In genomic region chr19:2544576-2545415, GRCh38 we compare ENCODE assay signal across 11 cellular contexts.
A peak's percentile ranks its signal among the peaks of the same experiment; 100 is the strongest.
DNase-seq lines count a peak whose midpoint lies in the region; ATAC-seq and TF ChIP-seq lines count a peak whose summit lies in the region.
"Had no signal": no experiment of that assay in that cellular context is flagged by ENCODE, and none has a peak within 500 bp of the region (broad histone marks: within the 10 kb centered on the region; RNA-seq: fewer than 3 reads in every experiment).

No MANE protein-coding gene starts in this region.

- no peaks in the 10 kb centered on the region for H3K9me3 Mint-ChIP-seq in WTC11
- H3K9me3 Mint-ChIP-seq: activated CD4-positive, alpha-beta memory T cell treated with anti-CD3 and anti-CD28 coated beads, Interleukin-2, amount 10 ng/mL, durations not matched to agents 7 days and 5 days; neural crest cell had no signal

- H3K27ac ChIP-seq in gastrocnemius medialis: peak overlapping the region; percentile 88 to 94 (median 90)

- H3K36me3 Mint-ChIP-seq in WTC11: no peaks in the 10 kb centered on the region

- H3K4me3 Mint-ChIP-seq in WTC11: no peak overlapping the region

- peaks cover 3% of the 10 kb centered on the region; the same call in 1 of the 2 replicates for H3K27me3 Mint-ChIP-seq in WTC11 (ENCODE audit: low read depth)
- H3K27me3 Mint-ChIP-seq: activated CD4-positive, alpha-beta memory T cell treated with anti-CD3 and anti-CD28 coated beads, Interleukin-2, amount 10 ng/mL, durations not matched to agents 7 days and 5 days had no signal

- no peaks in the 10 kb centered on the region for H3K27me3 ChIP-seq in gastrocnemius medialis

- peaks cover 59 to 71% of the 10 kb centered on the region in 2 donors for H3K4me1 ChIP-seq in gastrocnemius medialis

- H3K9me3 ChIP-seq in gastrocnemius medialis: no peaks in the 10 kb centered on the region

- no peak for TF ChIP-seq POLR2A in gastrocnemius medialis (IDR thresholded peaks at IDR 0.05)

- in situ Hi-C loops in gastrocnemius medialis (cut with MboI; ENCODE audit: low sequenced_read_pairs in 4 of 4): loop anchor here in 3 of 4 donors (5.0 to 10.0 kb wide), 2 partner anchors 67 to 70 kb away; partner anchors contain the start of gene GADD45B (in 3 of the 3)

- CTCF ChIA-PET in WTC11 (lab: Charles Lee): interaction anchor here (4.5 to 5.8 kb wide), 3 partner anchors 35 to 68 kb away, joined by 38 to 58 read pairs (median 50); partner anchors contain the start of gene GADD45B

- POLR2A ChIA-PET in WTC11 (lab: Charles Lee): interaction anchor here (0.6 to 4.6 kb wide), 4 partner anchors 11 to 69 kb away, joined by 5 to 83 read pairs (median 10); partner anchors contain the start of gene GADD45B

- H3K4me3 ChIP-seq in gastrocnemius medialis: peak overlapping the region in 1 of 4 donors; percentile 35

- H3K27ac Mint-ChIP-seq in WTC11: no peak overlapping the region

- ATAC-seq in WTC11: no peak
- no peak for ATAC-seq in gastrocnemius medialis
- ATAC-seq in GM21381 (IDR thresholded peaks at IDR 0.05; ENCODE audit: unreplicated experiment): no peak

- DNase-seq in D341Med (ENCODE audit: low spot score): peak; percentile 79
- DNase-seq in WTC11 (ENCODE audit: low spot score): peak; percentile 8
- peak; percentile 40 for DNase-seq in islet precursor cell
- DNase-seq in gastrocnemius medialis: no peak
- no peak for DNase-seq in glomerular visceral epithelial cell (ENCODE audit: extremely low spot score)
- no peak for DNase-seq in NCI-H345 treated with DMSO at 0.1 percent for 48 hours (lab: John Stamatoyannopoulos, UW; ENCODE audit: unreplicated experiment)
- no peak for DNase-seq in NOMO-1 treated with dmso at 0.1 percent for 144 hours (lab: John Stamatoyannopoulos, UW; ENCODE audit: unreplicated experiment)
- DNase-seq: activated CD4-positive, alpha-beta memory T cell treated with anti-CD3 and anti-CD28 coated beads, Interleukin-2, amount 10 ng/mL, durations not matched to agents 7 days and 5 days; NCI-H1105 had no signal

- no peaks in the 10 kb centered on the region for H3K36me3 ChIP-seq in gastrocnemius medialis

- H3K4me1 Mint-ChIP-seq in WTC11: peaks cover 41% of the 10 kb centered on the region

- intact Hi-C loops in gastrocnemius medialis (cut with DNase I; ENCODE audit: low total_unique reads): loop anchor here (5.0 kb wide), 1 partner anchor 47 kb away; no protein-coding TSS in a partner anchor

- TF ChIP-seq CTCF in WTC11 (IDR thresholded peaks at IDR 0.05): no peak
- no peak for TF ChIP-seq CTCF in gastrocnemius medialis (IDR thresholded peaks at IDR 0.05 in 4 of 5, conservative IDR thresholded peaks at IDR 0.05 in 1 of 5)

TF ChIP-seq in WTC11, 78 proteins besides CTCF, POLR2A, EP300 and RAD21:
- no peak for TF ChIP-seq E2F4 (CRISPR knock-in tag; IDR thresholded peaks at IDR 0.05; ENCODE audit: borderline replicate concordance, low read depth)
- TF ChIP-seq ARID4B (CRISPR knock-in tag; IDR thresholded peaks at IDR 0.05; ENCODE audit: borderline replicate concordance): no peak
- TF ChIP-seq GTF2I (CRISPR knock-in tag; conservative IDR thresholded peaks at IDR 0.05): no peak
- no peak for TF ChIP-seq ZNF396 (CRISPR knock-in tag; IDR thresholded peaks at IDR 0.05; ENCODE audit: borderline replicate concordance)
- TF ChIP-seq ZNF121 (CRISPR knock-in tag; IDR thresholded peaks at IDR 0.05): no peak
- TF ChIP-seq TP53 (CRISPR knock-in tag; IDR thresholded peaks at IDR 0.05): no peak
- TF ChIP-seq CBFB (CRISPR knock-in tag; IDR thresholded peaks at IDR 0.05; ENCODE audit: low read depth): no peak
- no peak for TF ChIP-seq HMGXB4 (CRISPR knock-in tag; IDR thresholded peaks at IDR 0.05)
- TF ChIP-seq SMAD4 (CRISPR knock-in tag; IDR thresholded peaks at IDR 0.05): no peak
- no peak for TF ChIP-seq CREM (CRISPR knock-in tag; IDR thresholded peaks at IDR 0.05)

Comparison
In these comparisons a context has a peak if more than half of its experiments do, and no peak if none do; other contexts are left out.
1. DNase-seq: peak in D341Med (single experiment), WTC11 (single experiment) and islet precursor cell (single experiment); none in gastrocnemius medialis (0 of 2), glomerular visceral epithelial cell (single experiment), NCI-H345 treated with DMSO at 0.1 percent for 48 hours (single experiment) and NOMO-1 treated with dmso at 0.1 percent for 144 hours (single experiment).